17 cellular contexts compared by ENCODE assay signal in genomic region chr19:29815231-29815630, GRCh38. TPM values are rescaled to one million over a fixed set of nuclear protein-coding genes. Genes with fewer than 3 reads are reported as not detected.
DNase-seq lines count a peak whose midpoint lies in the region; ATAC-seq and TF ChIP-seq lines count a peak whose summit lies in the region.
"Had no signal": no experiment of that assay in that cellular context is flagged by ENCODE, and none has a peak within 500 bp of the region (broad histone marks: within the 10 kb centered on the region; RNA-seq: fewer than 3 reads in every experiment).

No MANE protein-coding gene starts in this region.

- in situ Hi-C loops in KBM-7 (cut with MboI; ENCODE audit: low pct_unique_long_range_greater_than_20kb, low sequenced_read_pairs), result no loop called here

- peaks cover 0 to 2% (median 0%) of the 10 kb centered on the region in 5 experiments for H3K9me3 Mint-ChIP-seq in brain
- H3K9me3 Mint-ChIP-seq: activated T-cell treated with anti-CD3 and anti-CD28 coated beads, Interleukin-2, amount 50 U/mL, for 72 hours; endodermal cell had no signal

- DNase-seq in GM12864 (ENCODE audit: low read depth) (peak; percentile 76), NCI-H2171 (lab: John Stamatoyannopoulos, UW) (no peak), KBM-7 (no peak), DMS79 treated with DMSO at 0.1 percent for 48 hours (lab: John Stamatoyannopoulos, UW) (no peak), head of caudate nucleus (no peak)
- DNase-seq: activated T-cell treated with anti-CD3 and anti-CD28 coated beads, Interleukin-2, amount 50 U/mL, for 72 hours; BE2C; endodermal cell; GDM1; left lung; NCI-H1694; NCI-H82; nucleus accumbens had no signal

- no peak overlapping the region for H3K4me3 ChIP-seq in GM12864 (ENCODE audit: low read depth, low read length)
- H3K4me3 ChIP-seq: left lung, SJSA1 had no signal

- H3K27me3 Mint-ChIP-seq in brain, result peaks cover 15% of the 10 kb centered on the region

- peaks cover 25% of the 10 kb centered on the region for H3K4me1 Mint-ChIP-seq in brain

- peak overlapping the region in 1 of 5 experiments; percentile 86 for H3K27ac Mint-ChIP-seq in brain
- H3K27ac Mint-ChIP-seq: activated T-cell treated with anti-CD3 and anti-CD28 coated beads, Interleukin-2, amount 50 U/mL, for 72 hours; endodermal cell had no signal

- intact Hi-C loops in head of caudate nucleus (cut with DNase I), result loop anchor here (10.0 kb wide), 1 partner anchor 130 kb away; the partner anchor contains the start of gene URI1

- peak; percentile 24 for ATAC-seq in GM19397 (IDR thresholded peaks at IDR 0.05; ENCODE audit: unreplicated experiment)
- ATAC-seq in HG03354 (IDR thresholded peaks at IDR 0.05; ENCODE audit: poor library complexity, severe bottlenecking, unreplicated experiment), result peak; percentile 51
- ATAC-seq: activated T-cell treated with anti-CD3 and anti-CD28 coated beads, Interleukin-2, amount 50 U/mL, for 72 hours; left lung had no signal

- peaks cover 9% of the 10 kb centered on the region for H3K36me3 Mint-ChIP-seq in brain

- TF ChIP-seq CTCF in GM12864 (IDR thresholded peaks at IDR 0.05; ENCODE audit: low read depth, low read length, missing control alignments), result no peak
- no peak for TF ChIP-seq CTCF in brain (conservative IDR thresholded peaks at IDR 0.05)

- peak overlapping the region in 3 of 5 experiments; percentile 45 to 73 (median 51) for H3K4me3 Mint-ChIP-seq in brain
- H3K4me3 Mint-ChIP-seq: activated T-cell treated with anti-CD3 and anti-CD28 coated beads, Interleukin-2, amount 50 U/mL, for 72 hours; endodermal cell had no signal

RNA-seq across cellular contexts. Expression of gene CCNE1, which starts 3.4 kb away (rescaled TPM):
- 21.1 TPM for polyA plus RNA-seq in brain (ENCODE audit: insufficient read depth, low read depth, low replicate concordance)
